9 cellular contexts compared by ENCODE assay signal in the genomic region with DNA sequence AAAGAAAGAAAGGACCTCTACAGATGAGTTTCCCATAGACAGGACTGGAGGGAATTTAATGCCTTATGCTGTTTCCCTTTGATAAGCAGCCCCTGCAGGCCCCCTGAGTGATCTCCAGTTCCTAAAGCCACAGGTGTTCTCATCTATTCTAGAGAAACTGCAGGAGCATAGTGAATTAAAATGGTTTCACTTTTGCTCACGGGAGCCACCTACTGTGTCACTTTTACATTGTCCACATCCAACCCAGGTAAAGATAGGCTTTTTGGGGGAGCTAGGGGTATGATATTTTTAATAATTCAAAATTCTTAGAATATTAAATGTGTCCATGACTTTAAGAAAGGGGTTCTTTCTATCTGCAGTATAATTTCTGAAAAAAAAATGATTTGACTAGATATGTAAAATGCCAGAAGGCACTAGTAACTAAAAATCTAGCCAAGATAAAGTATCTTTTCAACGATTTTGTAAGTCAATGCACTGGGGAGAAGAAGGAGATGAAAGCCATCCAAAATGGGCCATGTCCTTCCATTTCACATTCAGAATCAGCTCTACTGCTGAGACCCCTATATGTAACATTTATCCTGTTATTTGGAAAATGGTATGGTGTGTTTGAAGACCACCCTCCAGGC.
DNase-seq lines count a peak whose midpoint lies in the region; ATAC-seq lines count a peak whose summit lies in the region.
"Had no signal": no experiment of that assay in that cellular context is flagged by ENCODE, and none has a peak within 500 bp of the region (broad histone marks: within the 10 kb centered on the region; RNA-seq: fewer than 3 reads in every experiment).

No MANE protein-coding gene starts in this region.

- H3K27ac Mint-ChIP-seq in effector memory CD8-positive, alpha-beta T cell, result peak overlapping the region in 1 of 2 donors; percentile 33
- H3K27ac Mint-ChIP-seq: activated naive CD8-positive, alpha-beta T cell had no signal

- peaks cover 0 to 4% of the 10 kb centered on the region in 2 donors for H3K4me1 Mint-ChIP-seq in effector memory CD8-positive, alpha-beta T cell (ENCODE audit: low read depth in 2 of 2)

- peak overlapping the region in 1 of 2 donors; percentile 15 for H3K4me3 Mint-ChIP-seq in effector memory CD8-positive, alpha-beta T cell
- H3K4me3 Mint-ChIP-seq: activated naive CD8-positive, alpha-beta T cell had no signal

- no peaks in the 10 kb centered on the region for H3K9me3 Mint-ChIP-seq in effector memory CD8-positive, alpha-beta T cell

- DNase-seq in NCI-H82 (lab: John Stamatoyannopoulos, UW), result peak; percentile 57
- no peak for DNase-seq in NCI-H82 treated with DMSO at 0.1 percent for 48 hours (lab: John Stamatoyannopoulos, UW; ENCODE audit: unreplicated experiment)
- peak; percentile 55 for DNase-seq in RPMI8226
- peak in 2 of 3 experiments; percentile 4 to 37 for DNase-seq in effector memory CD8-positive, alpha-beta T cell
- peak; percentile 22 for DNase-seq in renal cortical epithelial cell (ENCODE audit: low read depth)
- DNase-seq in cerebellar nuclear complex (lab: John Stamatoyannopoulos, UW), result no peak

- H3K27me3 Mint-ChIP-seq in effector memory CD8-positive, alpha-beta T cell, result peaks cover 0 to 12% of the 10 kb centered on the region in 2 donors
- H3K27me3 Mint-ChIP-seq: activated naive CD8-positive, alpha-beta T cell had no signal

- no peaks in the 10 kb centered on the region for H3K36me3 Mint-ChIP-seq in effector memory CD8-positive, alpha-beta T cell (ENCODE audit: insufficient read depth)
- H3K36me3 Mint-ChIP-seq: activated naive CD8-positive, alpha-beta T cell had no signal

- ATAC-seq in HG02759 (IDR thresholded peaks at IDR 0.05; ENCODE audit: unreplicated experiment) (peak; percentile 61), GM19397 (IDR thresholded peaks at IDR 0.05; ENCODE audit: unreplicated experiment) (no peak)
- peak; percentile 59 for ATAC-seq in effector memory CD8-positive, alpha-beta T cell (replicated peaks)

Comparison
In these comparisons a context has a peak if more than half of its experiments do, and no peak if none do; other contexts are left out.
1. DNase-seq: peak in NCI-H82 (single experiment), RPMI8226 (single experiment), effector memory CD8-positive, alpha-beta T cell (2 of 3) and renal cortical epithelial cell (single experiment); none in NCI-H82 treated with DMSO at 0.1 percent for 48 hours (single experiment) and cerebellar nuclear complex (0 of 2).